8 cellular contexts compared by ENCODE assay signal in the genomic region with DNA sequence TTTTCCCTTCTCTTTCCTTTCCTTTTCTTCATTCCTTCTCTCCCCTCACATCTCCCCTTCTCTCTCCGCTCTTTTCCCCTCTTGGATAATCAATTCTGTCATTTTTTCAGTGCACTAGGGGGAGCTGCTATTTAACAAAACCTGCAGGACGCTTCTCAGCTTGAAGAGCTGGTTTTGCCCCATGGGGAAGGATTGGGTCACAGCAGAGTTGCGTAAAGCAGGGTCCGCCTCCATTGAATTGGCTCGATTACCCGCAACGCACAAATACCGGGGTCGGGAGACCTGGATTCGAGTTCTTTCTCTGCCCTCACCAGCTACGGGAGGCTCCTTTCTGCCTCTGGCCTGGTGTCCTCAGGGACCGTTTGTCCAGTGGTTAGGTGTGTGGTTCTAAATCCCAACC. TPM values are rescaled to one million over a fixed set of nuclear protein-coding genes. Genes with fewer than 3 reads are reported as not detected.
DNase-seq lines count a peak whose midpoint lies in the region; ATAC-seq and TF ChIP-seq lines count a peak whose summit lies in the region.

No MANE protein-coding gene starts in this region.

- no peak overlapping the region for H3K4me3 ChIP-seq in endodermal cell (ENCODE audit: low read length)

- ATAC-seq in GM19455 (IDR thresholded peaks at IDR 0.05; ENCODE audit: unreplicated experiment) (no peak), omental fat pad (ENCODE audit: low FRiP score) (no peak), GM21381 (IDR thresholded peaks at IDR 0.05; ENCODE audit: unreplicated experiment) (no peak)

- TF ChIP-seq CTCF in GM13977 (IDR thresholded peaks at IDR 0.05; ENCODE audit: extremely low read depth, insufficient read depth, missing control alignments) (peak; percentile 8), endodermal cell (conservative IDR thresholded peaks at IDR 0.05) (peak; percentile 71), omental fat pad (IDR thresholded peaks at IDR 0.05) (no peak)

- no peak overlapping the region for H3K27ac Mint-ChIP-seq in endodermal cell

- H3K9me3 ChIP-seq in endodermal cell (ENCODE audit: control insufficient read depth, low read length) = no peaks in the 10 kb centered on the region

- H3K36me3 Mint-ChIP-seq in endodermal cell (ENCODE audit: low read depth) = no peaks in the 10 kb centered on the region

- H3K9ac ChIP-seq in endodermal cell (ENCODE audit: extremely low read depth, low read length, poor library complexity, severe bottlenecking) = no peak overlapping the region

- no peaks in the 10 kb centered on the region for H3K27me3 ChIP-seq in endodermal cell (ENCODE audit: control insufficient read depth, insufficient read depth, low read length, poor library complexity, severe bottlenecking)

- in situ Hi-C loops in GM13977 (cut with MboI; ENCODE audit: low pct_unique_long_range_greater_than_20kb, low sequenced_read_pairs, unreplicated experiment) = no loop called here

- H3K4me1 Mint-ChIP-seq in endodermal cell = peaks cover 10% of the 10 kb centered on the region

- peaks cover 2% of the 10 kb centered on the region for H3K27me3 Mint-ChIP-seq in endodermal cell (ENCODE audit: insufficient read depth)

- DNase-seq in GM13977 (ENCODE audit: low spot score) (no peak), NCI-H526 (lab: John Stamatoyannopoulos, UW) (peak; percentile 39 to 64), endodermal cell (peak; percentile 75), occipital lobe (lab: John Stamatoyannopoulos, UW) (peak; percentile 13), omental fat pad (ENCODE audit: low spot score) (no peak)
- DNase-seq in activated CD4-positive, alpha-beta T cell treated with anti-CD3 and anti-CD28 coated beads for 48 hours = no peak

- H3K4me3 Mint-ChIP-seq in endodermal cell = no peak overlapping the region

- H3K9me3 Mint-ChIP-seq in endodermal cell = no peaks in the 10 kb centered on the region

- WGBS in endodermal cell (ENCODE audit: insufficient coverage in 1 of 2, insufficient read length in 1 of 2), 2 experiments = 39 to 47% methylated on average over 11 to 12 of the region's 12 CpGs

- H3K36me3 ChIP-seq in endodermal cell (ENCODE audit: control insufficient read depth, insufficient read depth, low read length) = no peaks in the 10 kb centered on the region

- H3K27ac ChIP-seq in endodermal cell (ENCODE audit: low read depth, low read length) = no peak overlapping the region

- no peaks in the 10 kb centered on the region for H3K4me1 ChIP-seq in endodermal cell (ENCODE audit: control insufficient read depth, insufficient read depth, low read length)

RNA-seq across cellular contexts. Expression of a gene that starts 42.1 kb away (rescaled TPM):
- total RNA-seq in endodermal cell (1 to 10 TPM; 4.6 TPM), occipital lobe (37.9 TPM), omental fat pad (under 1 TPM in 1 of 4 donors, not detected in 3; 0.69 TPM)
- 7.6 TPM for polyA plus RNA-seq in endodermal cell (2013, experiment 1 of 2)
- polyA plus RNA-seq in endodermal cell (2013, experiment 2 of 2) = 6.4 TPM

Comparison
In these comparisons a context has a peak if more than half of its experiments do, and no peak if none do; other contexts are left out.
1. DNase-seq: peak in NCI-H526 (2 of 2), endodermal cell (single experiment) and occipital lobe (single experiment); none in GM13977 (single experiment), activated CD4-positive, alpha-beta T cell treated with anti-CD3 and anti-CD28 coated beads for 48 hours (single experiment) and omental fat pad (single experiment).
2. CTCF ChIP-seq: peak in GM13977 (single experiment) and endodermal cell (single experiment); none in omental fat pad (0 of 3).